1 cellular context compared by ENCODE assay signal in the genomic region with DNA sequence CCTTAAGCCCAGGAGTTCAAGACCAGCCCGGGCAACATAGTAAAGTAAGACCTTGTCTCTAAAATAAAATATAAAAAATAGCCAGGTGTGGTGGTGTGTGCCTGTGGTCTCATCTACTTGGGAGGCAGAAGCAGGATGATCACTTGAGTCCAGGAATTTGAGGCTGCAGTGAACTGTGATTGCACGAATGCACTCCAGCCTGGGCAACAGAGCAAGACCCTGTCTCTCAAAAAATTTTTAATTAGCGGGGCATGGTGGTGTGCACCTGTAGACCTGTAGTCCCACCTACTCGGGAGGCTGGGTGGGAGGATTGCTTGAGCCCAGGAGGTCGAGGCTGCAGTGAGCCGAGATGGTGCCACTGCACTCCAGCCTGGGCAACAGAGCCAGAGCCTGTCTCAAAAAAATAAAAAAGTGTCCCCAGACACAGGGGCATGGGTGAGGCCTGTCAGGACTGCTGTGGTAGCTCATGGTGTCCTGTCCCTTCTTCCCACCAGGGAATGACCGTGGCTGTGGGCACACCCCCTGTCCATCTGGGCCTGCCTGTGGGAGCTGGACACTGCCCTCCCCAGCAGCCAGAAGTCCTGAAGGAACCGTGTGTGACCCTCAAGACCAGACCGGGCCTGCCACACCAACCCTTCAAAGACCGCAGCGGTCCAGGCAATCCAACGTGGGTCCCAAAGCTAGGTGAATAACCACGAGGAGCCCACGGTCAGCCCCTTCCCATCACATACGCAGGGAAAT.
A peak's percentile ranks its signal among the peaks of the same experiment; 100 is the strongest.
TF ChIP-seq lines count a peak whose summit lies in the region.

No MANE protein-coding gene starts in this region.

TF ChIP-seq in K562, 482 proteins besides CTCF, POLR2A, EP300 and RAD21:
- no peak for TF ChIP-seq NFXL1 (CRISPR knock-in tag; IDR thresholded peaks at IDR 0.05)
- peak; percentile 21; the same call in 1 of the 2 replicates for TF ChIP-seq ZNF121 (CRISPR knock-in tag; conservative IDR thresholded peaks at IDR 0.05)
TF ChIP-seq in K562: peak in this region for 1.
